1 cellular context compared by ENCODE assay signal in genomic region chr2:176156301-176156958, GRCh38.
TF ChIP-seq lines count a peak whose summit lies in the region.

No MANE protein-coding gene starts in this region.

TF ChIP-seq in GM23338, 12 proteins besides CTCF, POLR2A, EP300 and RAD21:
- TF ChIP-seq REST (IDR thresholded peaks at IDR 0.05; ENCODE audit: unreplicated experiment) (no peak), EZH2 (IDR thresholded peaks at IDR 0.05; ENCODE audit: low read depth, unreplicated experiment) (peak; percentile 68)
TF ChIP-seq in GM23338: peak in this region for 1.
